Comparison of ENCODE assay signal across 14 cellular contexts in genomic region chr14:64807588-64807987, GRCh38.
DNase-seq lines count a peak whose midpoint lies in the region; ATAC-seq and TF ChIP-seq lines count a peak whose summit lies in the region.
"Had no signal": no experiment of that assay in that cellular context is flagged by ENCODE, and none has a peak within 500 bp of the region (broad histone marks: within the 10 kb centered on the region; RNA-seq: fewer than 3 reads in every experiment).

No MANE protein-coding gene starts in this region.

- TF ChIP-seq POLR2A in gastrocnemius medialis (IDR thresholded peaks at IDR 0.05) (no peak), GM18505 (IDR thresholded peaks at IDR 0.05; ENCODE audit: borderline replicate concordance, extremely low read depth, insufficient read depth, insufficient read length) (no peak)

- H3K36me3 ChIP-seq in gastrocnemius medialis: peaks cover 0 to 25% of the 10 kb centered on the region in 2 donors
- H3K36me3 ChIP-seq: BLaER1 treated with 17β-estradiol and CSF1 and Interleukin-3, amounts not matched to agents 10 nM and 100 nM; left lung; pancreas had no signal

- no peak overlapping the region for H3K4me3 ChIP-seq in gastrocnemius medialis
- H3K4me3 ChIP-seq: BLaER1 treated with 17β-estradiol and CSF1 and Interleukin-3, amounts not matched to agents 10 nM and 100 nM; left lung; pancreas had no signal

- TF ChIP-seq CTCF in gastrocnemius medialis (IDR thresholded peaks at IDR 0.05 in 4 of 5, conservative IDR thresholded peaks at IDR 0.05 in 1 of 5): no peak

- in situ Hi-C loops in gastrocnemius medialis (cut with MboI; ENCODE audit: low sequenced_read_pairs in 4 of 4): no loop called here

- DNase-seq in EL (peak; percentile 14), NCI-H510A treated with DMSO at 0.1 percent for 48 hours (lab: John Stamatoyannopoulos, UW) (peak; percentile 31), gastrocnemius medialis (peak in 1 of 2 donors; percentile 57), germinal center (ENCODE audit: low spot score) (no peak)
- DNase-seq: activated naive CD8-positive, alpha-beta T cell treated with anti-CD3 and anti-CD28 coated beads for 36 hours; activated T-cell treated with anti-CD3 and anti-CD28 coated beads, Interleukin-2, amount 50 U/mL, for 1 hour; effector CD4-positive, alpha-beta T cell; HCEC 1CT; left lung; pancreas had no signal

- peak overlapping the region; percentile 62 to 74 (median 70) for H3K27ac ChIP-seq in gastrocnemius medialis
- H3K27ac ChIP-seq: BLaER1 treated with 17β-estradiol and CSF1 and Interleukin-3, amounts not matched to agents 10 nM and 100 nM had no signal

- H3K27me3 ChIP-seq in gastrocnemius medialis: no peaks in the 10 kb centered on the region
- H3K27me3 ChIP-seq: BLaER1 treated with 17β-estradiol and CSF1 and Interleukin-3, amounts not matched to agents 10 nM and 100 nM; pancreas had no signal

- intact Hi-C loops in gastrocnemius medialis (cut with DNase I; ENCODE audit: low total_unique reads): no loop called here

- ATAC-seq in esophagus mucosa (peak; percentile 17), gastrocnemius medialis (peak; percentile 18 to 55), GM18505 (IDR thresholded peaks at IDR 0.05; ENCODE audit: unreplicated experiment) (no peak), GM19328 (IDR thresholded peaks at IDR 0.05; ENCODE audit: unreplicated experiment) (no peak)

- peaks cover 24 to 40% of the 10 kb centered on the region in 2 donors for H3K4me1 ChIP-seq in gastrocnemius medialis

- H3K9me3 ChIP-seq in gastrocnemius medialis: no peaks in the 10 kb centered on the region
- H3K9me3 ChIP-seq: BLaER1 treated with 17β-estradiol and CSF1 and Interleukin-3, amounts not matched to agents 10 nM and 100 nM; left lung; pancreas had no signal

Comparison
In these comparisons a context has a peak if more than half of its experiments do, and no peak if none do; other contexts are left out.
1. ATAC-seq: peak in esophagus mucosa (single experiment) and gastrocnemius medialis (2 of 2); none in GM18505 (single experiment) and GM19328 (single experiment).